1 cellular context compared by ENCODE assay signal in genomic region chr2:96767135-96767871, GRCh38.
TF ChIP-seq lines count a peak whose summit lies in the region.

No MANE protein-coding gene starts in this region.

TF ChIP-seq in HepG2, 621 proteins besides CTCF, POLR2A, EP300 and RAD21:
- TF ChIP-seq ARHGAP35 (CRISPR knock-in tag; IDR thresholded peaks at IDR 0.05; ENCODE audit: borderline replicate concordance) (0 out of 2 replicates have a peak, but pooled peaks have one; percentile 22), ZNF777 (CRISPR knock-in tag; IDR thresholded peaks at IDR 0.05) (no peak), ZNF547 (CRISPR knock-in tag; IDR thresholded peaks at IDR 0.05) (no peak), BRCA1 (CRISPR knock-in tag; IDR thresholded peaks at IDR 0.05) (no peak), ISX (CRISPR knock-in tag; conservative IDR thresholded peaks at IDR 0.05) (no peak), NRL (CRISPR knock-in tag; IDR thresholded peaks at IDR 0.05; ENCODE audit: borderline replicate concordance) (0 out of 2 replicates have a peak, but pooled peaks have one; percentile 35), ZNF7 (CRISPR knock-in tag; IDR thresholded peaks at IDR 0.05) (no peak), ZNF274 (CRISPR knock-in tag; IDR thresholded peaks at IDR 0.05) (no peak), ZNF652 (CRISPR knock-in tag; IDR thresholded peaks at IDR 0.05; ENCODE audit: borderline replicate concordance, low read depth) (no peak), RXRA (CRISPR knock-in tag; IDR thresholded peaks at IDR 0.05) (0 out of 2 replicates have a peak, but pooled peaks have one; percentile 12), ZNF574 (CRISPR knock-in tag; IDR thresholded peaks at IDR 0.05) (0 out of 2 replicates have a peak, but pooled peaks have one; percentile 31), ZNF740 (CRISPR knock-in tag; IDR thresholded peaks at IDR 0.05) (no peak), RXRB (CRISPR knock-in tag; IDR thresholded peaks at IDR 0.05; ENCODE audit: borderline replicate concordance) (no peak), ZNF841 (CRISPR knock-in tag; IDR thresholded peaks at IDR 0.05; ENCODE audit: borderline replicate concordance) (no peak), HNF4G (IDR thresholded peaks at IDR 0.05; ENCODE audit: borderline replicate concordance, low read depth, low read length) (peak; percentile 14; the same call in 1 of the 2 replicates), HNF4G (CRISPR knock-in tag; IDR thresholded peaks at IDR 0.05; ENCODE audit: borderline replicate concordance, low read depth) (no peak), NFE2L1 (CRISPR knock-in tag; IDR thresholded peaks at IDR 0.05; ENCODE audit: borderline replicate concordance) (no peak), TAF1 (CRISPR knock-in tag; IDR thresholded peaks at IDR 0.05) (no peak), ZNF460 (CRISPR knock-in tag; IDR thresholded peaks at IDR 0.05; ENCODE audit: borderline replicate concordance) (no peak), NFATC3 (CRISPR knock-in tag; IDR thresholded peaks at IDR 0.05) (no peak), ZNF318 (CRISPR knock-in tag; IDR thresholded peaks at IDR 0.05) (no peak), HNRNPH1 (optimal IDR thresholded peaks at IDR 0.05; ENCODE audit: low read depth, low read length) (peak; percentile 21), RELA (CRISPR knock-in tag; IDR thresholded peaks at IDR 0.05) (no peak), ZNF687 (CRISPR knock-in tag; IDR thresholded peaks at IDR 0.05) (0 out of 2 replicates have a peak, but pooled peaks have one; percentile 19), ZNF513 (CRISPR knock-in tag; conservative IDR thresholded peaks at IDR 0.05) (no peak), REXO4 (CRISPR knock-in tag; IDR thresholded peaks at IDR 0.05; ENCODE audit: borderline replicate concordance) (no peak), ZBTB39 (CRISPR knock-in tag; IDR thresholded peaks at IDR 0.05) (0 out of 2 replicates have a peak, but pooled peaks have one; percentile 21), ZNF776 (CRISPR knock-in tag; IDR thresholded peaks at IDR 0.05) (0 out of 2 replicates have a peak, but pooled peaks have one; percentile 22), ZNF367 (CRISPR knock-in tag; IDR thresholded peaks at IDR 0.05; ENCODE audit: borderline replicate concordance) (no peak), ATF4 (CRISPR knock-in tag; IDR thresholded peaks at IDR 0.05) (no peak), KDM5B (CRISPR knock-in tag; IDR thresholded peaks at IDR 0.05; ENCODE audit: borderline replicate concordance) (peak; percentile 39; the same call in 1 of the 2 replicates)
